Comparison of ENCODE assay signal across 26 cellular contexts in genomic region chr20:9293145-9293544, GRCh38.
"Had no signal": no experiment of that assay in that cellular context is flagged by ENCODE, and none has a peak within 500 bp of the region (broad histone marks: within the 10 kb centered on the region; RNA-seq: fewer than 3 reads in every experiment).

No MANE protein-coding gene starts in this region.

- H3K27me3 ChIP-seq: colonic mucosa, gastrocnemius medialis, ovary, spleen, testis, tibial artery had no signal

- H3K4me1 ChIP-seq: colonic mucosa, gastrocnemius medialis, psoas muscle, spleen, testis had no signal

- DNase-seq: colonic mucosa; effector CD8-positive, alpha-beta T cell; endodermal cell; foreskin fibroblast; gastrocnemius medialis; head of caudate nucleus; mesenchymal stem cell; naive thymus-derived CD4-positive, alpha-beta T cell; nucleus accumbens; ovary; posterior cingulate gyrus; psoas muscle; right cardiac atrium; spleen; stimulated activated CD4-positive, alpha-beta T cell treated with anti-CD3 and anti-CD28 coated beads, Interleukin-4, amount 100 ng/mL, for 4 hours; stimulated activated naive CD8-positive, alpha-beta T cell treated with anti-CD3 and anti-CD28 coated beads, Interleukin-15, Interleukin-2, amounts not matched to agents 100 U/mL and 50 U/mL, for 24 hours; substantia nigra; testis; tibial artery had no signal

- H3K36me3 ChIP-seq: colonic mucosa, gastrocnemius medialis, ovary, spleen, tibial artery had no signal

- H3K9me3 ChIP-seq: colonic mucosa, gastrocnemius medialis, ovary, psoas muscle, spleen, testis, tibial artery had no signal

- ATAC-seq: esophagus mucosa; gastrocnemius medialis; left lobe of liver; naive thymus-derived CD4-positive, alpha-beta T cell; psoas muscle; right cardiac atrium; stimulated activated memory B cell treated with anti-CD40 and anti-IgM and Interleukin-4, amounts not matched to agents 10 μg/mL and 1 μg/mL and 100 μg/mL, for 72 hours; stimulated activated naive CD8-positive, alpha-beta T cell treated with anti-CD3 and anti-CD28 coated beads, Interleukin-15, Interleukin-2, amounts not matched to agents 100 U/mL and 50 U/mL, for 24 hours had no signal

- H3K4me3 ChIP-seq: colonic mucosa, gastrocnemius medialis, lung, ovary, psoas muscle, skin epidermis, spleen, testis, tibial artery had no signal

- FAIRE-seq: keratinocyte had no signal

- H3K27ac ChIP-seq: colonic mucosa, epithelial cell of prostate, gastrocnemius medialis, ovary, psoas muscle, skin epidermis, spleen, testis, tibial artery had no signal
